8 cellular contexts compared by ENCODE assay signal in genomic region chr2:188291142-188291616, GRCh38. TPM values are rescaled to one million over a fixed set of nuclear protein-coding genes. Genes with fewer than 3 reads are reported as not detected.
DNase-seq lines count a peak whose midpoint lies in the region; ATAC-seq and TF ChIP-seq lines count a peak whose summit lies in the region.

No MANE protein-coding gene starts in this region.

- peaks cover 4% of the 10 kb centered on the region for H3K27me3 ChIP-seq in CD4-positive, alpha-beta memory T cell (ENCODE audit: insufficient read depth, low read length)
- peaks cover 32% of the 10 kb centered on the region for H3K27me3 ChIP-seq in neural cell (ENCODE audit: insufficient read depth, low read depth, low read length)

- no peak overlapping the region for H2AFZ ChIP-seq in neural cell (ENCODE audit: low read depth, low read length)

- peaks cover 19% of the 10 kb centered on the region for H3K79me2 ChIP-seq in neural cell (replicated peaks; ENCODE audit: insufficient read depth, low read length)

- no peaks in the 10 kb centered on the region for H4K20me1 ChIP-seq in neural cell (ENCODE audit: insufficient read depth)

- intact Hi-C loops in CD4-positive, alpha-beta memory T cell (cut with micrococcal nuclease), result no loop called here

- peak overlapping the region; percentile 52 for H3K9ac ChIP-seq in neural cell (ENCODE audit: low read length)

- TF ChIP-seq RAD21 in neural cell (conservative IDR thresholded peaks at IDR 0.05), result no peak

- no peak for DNase-seq in CD4-positive, alpha-beta memory T cell
- peak; percentile 37 for DNase-seq in OCI-M2 (lab: John Stamatoyannopoulos, UW; ENCODE audit: unreplicated experiment)
- DNase-seq in epithelial cell of prostate (ENCODE audit: low read depth, low spot score), result no peak
- DNase-seq in NCI-H1436 treated with DMSO at 0.1 percent for 48 hours (lab: John Stamatoyannopoulos, UW), result no peak

- H3K4me3 Mint-ChIP-seq in CD4-positive, alpha-beta memory T cell, result peak overlapping the region in 5 of 8 donors; percentile 1 to 75 (median 47)

- ATAC-seq in HG03159 (IDR thresholded peaks at IDR 0.05; ENCODE audit: unreplicated experiment), result no peak
- ATAC-seq in HG02973 (IDR thresholded peaks at IDR 0.05; ENCODE audit: unreplicated experiment), result no peak
- ATAC-seq in GM21447 (IDR thresholded peaks at IDR 0.05; ENCODE audit: unreplicated experiment), result no peak

- no peak for TF ChIP-seq EP300 in neural cell (conservative IDR thresholded peaks at IDR 0.05; ENCODE audit: poor library complexity, severe bottlenecking)

- H3K4me3 ChIP-seq in CD4-positive, alpha-beta memory T cell (ENCODE audit: low read length in 2 of 2), result no peak overlapping the region
- peak overlapping the region; percentile 84 for H3K4me3 ChIP-seq in neural cell (ENCODE audit: low read length)

- no peak overlapping the region for H3K27ac ChIP-seq in CD4-positive, alpha-beta memory T cell (ENCODE audit: low read depth, low read length)
- peak overlapping the region; percentile 85 for H3K27ac ChIP-seq in epithelial cell of prostate
- no peak overlapping the region for H3K27ac ChIP-seq in neural cell (ENCODE audit: low read length)

- H3K27me3 Mint-ChIP-seq in CD4-positive, alpha-beta memory T cell, result peaks cover 20% of the 10 kb centered on the region in 2 donors

- H3K4me2 ChIP-seq in neural cell (ENCODE audit: low read length), result peak overlapping the region; percentile 83

- H3K9me3 ChIP-seq in CD4-positive, alpha-beta memory T cell (ENCODE audit: control insufficient read depth in 1 of 2, low read length in 2 of 2), result no peaks in the 10 kb centered on the region
- H3K9me3 ChIP-seq in neural cell (ENCODE audit: low read length), result no peaks in the 10 kb centered on the region

- CTCF ChIA-PET in CD4-positive, alpha-beta memory T cell (lab: Charles Lee; ENCODE audit: partially characterized antibody), result no interaction called here

- H3F3A ChIP-seq in neural cell (ENCODE audit: insufficient read depth, low read length, poor library complexity, severe bottlenecking), result peaks cover 3% of the 10 kb centered on the region

- H3K36me3 ChIP-seq in CD4-positive, alpha-beta memory T cell (ENCODE audit: insufficient read depth, low read length), result no peaks in the 10 kb centered on the region
- no peaks in the 10 kb centered on the region for H3K36me3 ChIP-seq in neural cell (ENCODE audit: insufficient read depth, low read length)

- TF ChIP-seq CTCF in neural cell (IDR thresholded peaks at IDR 0.05; ENCODE audit: poor library complexity, severe bottlenecking), result no peak

- H3K4me1 Mint-ChIP-seq in CD4-positive, alpha-beta memory T cell, result peaks cover 0 to 10% (median 4%) of the 10 kb centered on the region in 4 donors

- peaks cover 0 to 6% (median under 1%) of the 10 kb centered on the region in 8 donors for H3K9me3 Mint-ChIP-seq in CD4-positive, alpha-beta memory T cell

- no peak overlapping the region for H3K27ac Mint-ChIP-seq in CD4-positive, alpha-beta memory T cell

- POLR2A ChIA-PET in CD4-positive, alpha-beta memory T cell (lab: Charles Lee; ENCODE audit: partially characterized antibody), result no interaction called here

- H3K9me2 ChIP-seq in neural cell (ENCODE audit: insufficient read depth, low read length), result no peaks in the 10 kb centered on the region

- H3K4me1 ChIP-seq in CD4-positive, alpha-beta memory T cell (ENCODE audit: insufficient read depth, low read length), result no peaks in the 10 kb centered on the region

- H3K36me3 Mint-ChIP-seq in CD4-positive, alpha-beta memory T cell, result no peaks in the 10 kb centered on the region

TF ChIP-seq in neural cell, 6 proteins besides CTCF, POLR2A, EP300 and RAD21:
- TF ChIP-seq EZH2 (IDR thresholded peaks at IDR 0.05; ENCODE audit: borderline replicate concordance, insufficient read depth, low read length, poor library complexity, severe bottlenecking), result no peak
- no peak for TF ChIP-seq REST (IDR thresholded peaks at IDR 0.05; ENCODE audit: borderline replicate concordance)
- TF ChIP-seq POLR2AphosphoS5 (IDR thresholded peaks at IDR 0.05), result no peak
- no peak for TF ChIP-seq TAF1 (IDR thresholded peaks at IDR 0.05; ENCODE audit: low read depth)
- no peak for TF ChIP-seq MXI1 (conservative IDR thresholded peaks at IDR 0.05; ENCODE audit: poor library complexity, severe bottlenecking)
- TF ChIP-seq SMC3 (conservative IDR thresholded peaks at IDR 0.05; ENCODE audit: poor library complexity), result no peak

RNA-seq across cellular contexts. Expression of gene GULP1, which starts 0.5 kb away (rescaled TPM):
- total RNA-seq in CD4-positive, alpha-beta memory T cell, result not detected
- polyA plus RNA-seq in CD4-positive, alpha-beta memory T cell, result not detected
- polyA plus RNA-seq in neural cell, result 4.9 and 10.2 TPM in 2 replicates
- 5.4 and 11.4 TPM in 2 replicates for polyA minus RNA-seq in neural cell
